Comparison of ENCODE assay signal across 1 cellular context in genomic region chr9:129254566-129255287, GRCh38.
TF ChIP-seq lines count a peak whose summit lies in the region.

No MANE protein-coding gene starts in this region.

TF ChIP-seq in K562, 482 proteins besides CTCF, POLR2A, EP300 and RAD21 (continued from another document):
- TF ChIP-seq ZHX1 (conservative IDR thresholded peaks at IDR 0.05; ENCODE audit: low read length) (no peak), RCOR1 (IDR thresholded peaks at IDR 0.05; ENCODE audit: borderline replicate concordance in 1 of 2, low read depth in 2 of 2, low read length in 2 of 2) (no peak), PML (IDR thresholded peaks at IDR 0.05; ENCODE audit: low read length) (no peak)
